ENCODE assay signal across 11 cellular contexts in the genomic region with DNA sequence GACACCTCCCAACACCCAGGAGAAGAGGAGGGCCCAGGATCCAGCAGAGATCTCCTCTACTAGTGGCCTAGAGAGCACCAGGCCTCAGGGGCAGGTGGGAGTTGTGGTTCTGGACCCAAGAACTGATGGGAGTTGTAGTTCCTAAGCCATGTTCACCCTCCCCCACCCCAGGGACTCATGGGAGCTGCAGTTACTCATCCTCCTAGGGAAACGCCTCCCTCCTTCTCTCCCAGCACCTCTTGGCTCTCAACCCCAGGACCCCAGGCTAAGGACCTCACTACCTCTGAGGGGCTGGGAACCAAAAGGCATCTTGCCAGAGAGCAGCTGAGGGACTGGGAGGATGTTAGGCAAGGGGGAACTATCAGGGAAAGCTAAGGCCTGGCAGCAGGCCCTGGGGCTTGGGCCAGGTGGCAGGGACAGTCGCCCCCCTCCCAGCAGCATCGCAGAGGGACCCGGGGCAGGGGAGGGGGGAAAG. TPM values are rescaled to one million over a fixed set of nuclear protein-coding genes. Genes with fewer than 3 reads are reported as not detected.
DNase-seq lines count a peak whose midpoint lies in the region; ATAC-seq and TF ChIP-seq lines count a peak whose summit lies in the region.
"Had no signal": no experiment of that assay in that cellular context is flagged by ENCODE, and none has a peak within 500 bp of the region (broad histone marks: within the 10 kb centered on the region; RNA-seq: fewer than 3 reads in every experiment).

No MANE protein-coding gene starts in this region.

- peak; percentile 34 for TF ChIP-seq POLR2A in NB4 (IDR thresholded peaks at IDR 0.05; ENCODE audit: extremely low read depth, insufficient read length)

- H3K9me3 ChIP-seq in mucosa of rectum (ENCODE audit: control insufficient read depth in 2 of 2, low read length in 2 of 2) = no peaks in the 10 kb centered on the region

- H3K4me3 ChIP-seq in NB4 (ENCODE audit: low read depth, low read length) (peak overlapping the region; percentile 44), mucosa of rectum (ENCODE audit: low read length in 2 of 2) (peak overlapping the region in 1 of 2 donors; percentile 5)

- H3K9ac ChIP-seq in mucosa of rectum (ENCODE audit: low read depth in 1 of 2, low read length in 2 of 2) = peak overlapping the region in 1 of 2 donors; percentile 6

- peak overlapping the region; percentile 32 to 69 for H3K27ac ChIP-seq in mucosa of rectum (ENCODE audit: low read depth in 2 of 2, low read length in 2 of 2)
- H3K27ac ChIP-seq: HL-60 had no signal

- no peaks in the 10 kb centered on the region for H3K36me3 ChIP-seq in mucosa of rectum (ENCODE audit: control insufficient read depth in 2 of 2, insufficient read depth in 2 of 2, low read length in 2 of 2)

- DNase-seq in Caki2 (ENCODE audit: low read depth) = peak; percentile 12
- DNase-seq in NB4 (ENCODE audit: low read depth) = peak; percentile 92
- peak; percentile 65 for DNase-seq in ecto neural progenitor cell (ENCODE audit: low spot score)
- no peak for DNase-seq in GM20000 (ENCODE audit: low spot score)
- DNase-seq: activated CD4-positive, alpha-beta T cell treated with anti-CD3 and anti-CD28 coated beads, Interleukin-2, amount 50 U/mL, for 4 hours; stimulated activated naive CD4-positive, alpha-beta T cell treated with Interleukin-2 at 50 U/mL for 16 hours had no signal

- peaks cover 5 to 20% of the 10 kb centered on the region in 2 donors for H3K4me1 ChIP-seq in mucosa of rectum (ENCODE audit: control insufficient read depth in 2 of 2, insufficient read depth in 2 of 2, low read length in 2 of 2)

- ATAC-seq in HG02763 (IDR thresholded peaks at IDR 0.05; ENCODE audit: unreplicated experiment) (no peak), GM21529 (IDR thresholded peaks at IDR 0.05; ENCODE audit: unreplicated experiment) (no peak), GM18502 (IDR thresholded peaks at IDR 0.05; ENCODE audit: poor library complexity, unreplicated experiment) (no peak)

- H3K27me3 ChIP-seq in mucosa of rectum (ENCODE audit: control insufficient read depth in 2 of 2, insufficient read depth in 2 of 2, low read length in 2 of 2) = no peaks in the 10 kb centered on the region

- TF ChIP-seq CTCF in NB4 (IDR thresholded peaks at IDR 0.05; ENCODE audit: low read depth, low read length) = no peak
- TF ChIP-seq CTCF in GM20000 (IDR thresholded peaks at IDR 0.05; ENCODE audit: extremely low read depth, missing control alignments) = no peak

- in situ Hi-C loops in Caki2 (cut with HindIII; ENCODE audit: low pct_unique_long_range_greater_than_20kb, low sequenced_read_pairs) = no loop called here

RNA-seq across cellular contexts. Expression of gene SLC22A12, which starts 28.8 kb away (rescaled TPM):
- not detected in 2 replicates for total RNA-seq in Caki2 (2014; rRNA removed; shearing (Covaris generic); ENCODE audit: low replicate concordance)
